Comparison of ENCODE assay signal across 1 cellular context in genomic region chr2:20419007-20419576, GRCh38.
TF ChIP-seq lines count a peak whose summit lies in the region.

No MANE protein-coding gene starts in this region.

TF ChIP-seq in GM12878, 131 proteins besides CTCF, POLR2A, EP300 and RAD21 (continued from another document):
- TF ChIP-seq, protein P1, sequence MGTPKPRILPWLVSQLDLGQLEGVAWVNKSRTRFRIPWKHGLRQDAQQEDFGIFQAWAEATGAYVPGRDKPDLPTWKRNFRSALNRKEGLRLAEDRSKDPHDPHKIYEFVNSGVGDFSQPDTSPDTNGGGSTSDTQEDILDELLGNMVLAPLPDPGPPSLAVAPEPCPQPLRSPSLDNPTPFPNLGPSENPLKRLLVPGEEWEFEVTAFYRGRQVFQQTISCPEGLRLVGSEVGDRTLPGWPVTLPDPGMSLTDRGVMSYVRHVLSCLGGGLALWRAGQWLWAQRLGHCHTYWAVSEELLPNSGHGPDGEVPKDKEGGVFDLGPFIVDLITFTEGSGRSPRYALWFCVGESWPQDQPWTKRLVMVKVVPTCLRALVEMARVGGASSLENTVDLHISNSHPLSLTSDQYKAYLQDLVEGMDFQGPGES (IDR thresholded peaks at IDR 0.05), result no peak
- TF ChIP-seq MEF2A (IDR thresholded peaks at IDR 0.05; ENCODE audit: insufficient read depth, low read depth, low read length) (no peak), RAD51 (IDR thresholded peaks at IDR 0.05) (no peak), SIN3A (IDR thresholded peaks at IDR 0.05; ENCODE audit: low read depth, low read length) (no peak), YBX1 (IDR thresholded peaks at IDR 0.05) (no peak), SP1 (IDR thresholded peaks at IDR 0.05; ENCODE audit: low read depth, low read length) (no peak), NR2C1 (IDR thresholded peaks at IDR 0.05) (no peak), RBBP5 (conservative IDR thresholded peaks at IDR 0.05) (no peak), ZNF274 (IDR thresholded peaks at IDR 0.05; ENCODE audit: insufficient read depth, insufficient read length) (no peak), MTA3 (IDR thresholded peaks at IDR 0.05; ENCODE audit: borderline replicate concordance, low read length) (no peak), ASH2L (IDR thresholded peaks at IDR 0.05; ENCODE audit: borderline replicate concordance, low read depth) (no peak), GABPA (IDR thresholded peaks at IDR 0.05; ENCODE audit: low read depth) (no peak), MXI1 (IDR thresholded peaks at IDR 0.05; ENCODE audit: low read depth, low read length) (no peak), MTA2 (IDR thresholded peaks at IDR 0.05; ENCODE audit: low read depth) (no peak), CUX1 (IDR thresholded peaks at IDR 0.05; ENCODE audit: insufficient replicate concordance, low read depth, low read length) (no peak), IKZF2 (IDR thresholded peaks at IDR 0.05) (no peak), SMAD5 (IDR thresholded peaks at IDR 0.05; ENCODE audit: low read depth) (no peak)
- TF ChIP-seq, protein P2, sequence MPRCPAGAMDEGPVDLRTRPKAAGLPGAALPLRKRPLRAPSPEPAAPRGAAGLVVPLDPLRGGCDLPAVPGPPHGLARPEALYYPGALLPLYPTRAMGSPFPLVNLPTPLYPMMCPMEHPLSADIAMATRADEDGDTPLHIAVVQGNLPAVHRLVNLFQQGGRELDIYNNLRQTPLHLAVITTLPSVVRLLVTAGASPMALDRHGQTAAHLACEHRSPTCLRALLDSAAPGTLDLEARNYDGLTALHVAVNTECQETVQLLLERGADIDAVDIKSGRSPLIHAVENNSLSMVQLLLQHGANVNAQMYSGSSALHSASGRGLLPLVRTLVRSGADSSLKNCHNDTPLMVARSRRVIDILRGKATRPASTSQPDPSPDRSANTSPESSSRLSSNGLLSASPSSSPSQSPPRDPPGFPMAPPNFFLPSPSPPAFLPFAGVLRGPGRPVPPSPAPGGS (IDR thresholded peaks at IDR 0.05; ENCODE audit: borderline replicate concordance, insufficient read depth, low read depth, low read length, poor library complexity, severe bottlenecking), result no peak
